ENCODE assay signal across 36 cellular contexts in the genomic region with DNA sequence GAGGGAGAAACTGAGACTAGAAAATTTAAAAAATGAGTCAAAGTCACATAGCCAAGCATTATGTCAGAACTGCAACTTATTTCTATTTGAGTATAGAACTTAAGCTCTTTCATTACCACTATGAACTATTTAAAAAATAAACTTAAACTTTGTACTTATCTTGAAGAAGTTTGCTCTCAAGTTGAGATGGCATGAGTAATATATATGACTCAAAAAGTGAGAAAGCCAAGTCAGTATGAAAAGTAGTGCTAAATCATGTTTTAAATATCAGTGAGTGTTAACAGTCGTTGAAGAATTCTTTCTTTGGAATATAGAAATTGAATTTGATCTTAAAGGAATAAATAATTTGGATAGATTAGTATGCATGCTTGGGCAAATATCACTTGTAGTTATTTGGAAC. TPM values are rescaled to one million over a fixed set of nuclear protein-coding genes. Genes with fewer than 3 reads are reported as not detected.
"Had no signal": no experiment of that assay in that cellular context is flagged by ENCODE, and none has a peak within 500 bp of the region (broad histone marks: within the 10 kb centered on the region; RNA-seq: fewer than 3 reads in every experiment).

No MANE protein-coding gene starts in this region.

- H3K4me3 Mint-ChIP-seq: activated B cell treated with CpG ODN at 0.5 μM for 24 hours; activated CD4-positive, alpha-beta memory T cell treated with anti-CD3 and anti-CD28 coated beads for 36 hours; activated CD4-positive, alpha-beta T cell treated with anti-CD3 and anti-CD28 coated beads for 36 hours; activated CD4-positive, alpha-beta T cell treated with anti-CD3 and anti-CD28 coated beads, Interleukin-2, amount 10 ng/mL, durations not matched to agents 24 days and 14 days; activated CD8-positive, alpha-beta memory T cell treated with anti-CD3 and anti-CD28 coated beads, Interleukin-2, amount 10 ng/mL, durations not matched to agents 7 days and 5 days; activated CD8-positive, alpha-beta T cell treated with anti-CD3 and anti-CD28 coated beads, Interleukin-2, amount 10 ng/mL, durations not matched to agents 7 days and 5 days; activated naive CD4-positive, alpha-beta T cell treated with anti-CD3 and anti-CD28 coated beads for 36 hours; activated naive CD4-positive, alpha-beta T cell treated with anti-CD3 and anti-CD28 coated beads, Interleukin-2, amount 50 U/mL, for 24 hours; activated naive CD8-positive, alpha-beta T cell treated with anti-CD3 and anti-CD28 coated beads for 36 hours; activated naive CD8-positive, alpha-beta T cell treated with anti-CD3 and anti-CD28 coated beads, Interleukin-2, amount 50 U/mL, for 24 hours; activated T-helper 1 cell treated with anti-CD3 and anti-CD28 coated beads, Interleukin-12 subunit alpha, Interleukin-12 subunit beta, Interleukin-2, Interleukin-4 antibody, amounts not matched to agents 30 ng/mL and 10 ng/mL and 1 ng/mL, durations not matched to agents 14 hours and 24 hours and 36 hours; brain; T-helper 1 cell treated with Interleukin-12 subunit alpha and Interleukin-12 subunit beta and Interleukin-4 antibody, amounts not matched to agents 30 μg/mL and 1 μg/mL, for 36 hours; T-helper 2 cell treated with Interferon-gamma antibody and Interleukin-4, amounts not matched to agents 5 μg/mL and 100 μg/mL, for 36 hours had no signal

- H3K27me3 ChIP-seq: breast epithelium, cardiac muscle cell, colonic mucosa, esophagus squamous epithelium, gastroesophageal sphincter, heart right ventricle had no signal

- H3K27ac Mint-ChIP-seq: activated B cell treated with CpG ODN at 0.5 μM for 24 hours; activated CD4-positive, alpha-beta memory T cell treated with anti-CD3 and anti-CD28 coated beads for 36 hours; activated CD4-positive, alpha-beta T cell treated with anti-CD3 and anti-CD28 coated beads for 36 hours; activated CD4-positive, alpha-beta T cell treated with anti-CD3 and anti-CD28 coated beads, Interleukin-2, amount 10 ng/mL, durations not matched to agents 24 days and 14 days; activated CD8-positive, alpha-beta memory T cell treated with anti-CD3 and anti-CD28 coated beads, Interleukin-2, amount 10 ng/mL, durations not matched to agents 7 days and 5 days; activated CD8-positive, alpha-beta T cell treated with anti-CD3 and anti-CD28 coated beads, Interleukin-2, amount 10 ng/mL, durations not matched to agents 7 days and 5 days; activated naive CD4-positive, alpha-beta T cell treated with anti-CD3 and anti-CD28 coated beads for 36 hours; activated naive CD4-positive, alpha-beta T cell treated with anti-CD3 and anti-CD28 coated beads, Interleukin-2, amount 50 U/mL, for 24 hours; activated naive CD8-positive, alpha-beta T cell treated with anti-CD3 and anti-CD28 coated beads for 36 hours; activated naive CD8-positive, alpha-beta T cell treated with anti-CD3 and anti-CD28 coated beads, Interleukin-2, amount 50 U/mL, for 24 hours; activated T-helper 1 cell treated with anti-CD3 and anti-CD28 coated beads, Interleukin-12 subunit alpha, Interleukin-12 subunit beta, Interleukin-2, Interleukin-4 antibody, amounts not matched to agents 30 ng/mL and 10 ng/mL and 1 ng/mL, durations not matched to agents 14 hours and 24 hours and 36 hours; activated T-helper 2 cell treated with anti-CD3 and anti-CD28 coated beads, Interferon-gamma antibody, Interleukin-2, Interleukin-4, amounts not matched to agents 10 μg/mL and 5 μg/mL and 100 μg/mL, durations not matched to agents 14 hours and 24 hours and 36 hours; brain; T-helper 1 cell treated with Interleukin-12 subunit alpha and Interleukin-12 subunit beta and Interleukin-4 antibody, amounts not matched to agents 30 μg/mL and 1 μg/mL, for 36 hours; T-helper 2 cell treated with Interferon-gamma antibody and Interleukin-4, amounts not matched to agents 5 μg/mL and 100 μg/mL, for 36 hours had no signal

- H3K9me3 ChIP-seq: colonic mucosa had no signal

- H3K36me3 ChIP-seq: breast epithelium, cardiac muscle cell, colonic mucosa, esophagus squamous epithelium, gastroesophageal sphincter, heart right ventricle, WERI-Rb-1 had no signal

- ATAC-seq: activated CD4-positive, alpha-beta T cell treated with anti-CD3 and anti-CD28 coated beads for 36 hours; activated CD4-positive, CD25-positive, alpha-beta regulatory T cell treated with anti-CD3 and anti-CD28 coated beads, Interleukin-2, amount 50 U/mL, for 24 hours; activated CD8-positive, alpha-beta memory T cell treated with anti-CD3 and anti-CD28 coated beads, Interleukin-2, amount 10 ng/mL, durations not matched to agents 7 days and 5 days; activated CD8-positive, alpha-beta T cell treated with anti-CD3 and anti-CD28 coated beads, Interleukin-2, amount 10 ng/mL, durations not matched to agents 7 days and 5 days; activated naive CD8-positive, alpha-beta T cell treated with anti-CD3 and anti-CD28 coated beads, Interleukin-2, amount 50 U/mL, for 24 hours; gastroesophageal sphincter; heart right ventricle had no signal

- H3K4me1 Mint-ChIP-seq: activated B cell treated with CpG ODN at 0.5 μM for 24 hours; activated CD4-positive, alpha-beta T cell treated with anti-CD3 and anti-CD28 coated beads for 36 hours; activated CD4-positive, alpha-beta T cell treated with anti-CD3 and anti-CD28 coated beads, Interleukin-2, amount 10 ng/mL, durations not matched to agents 24 days and 14 days; activated CD8-positive, alpha-beta memory T cell treated with anti-CD3 and anti-CD28 coated beads, Interleukin-2, amount 10 ng/mL, durations not matched to agents 7 days and 5 days; activated naive CD4-positive, alpha-beta T cell treated with anti-CD3 and anti-CD28 coated beads, Interleukin-2, amount 50 U/mL, for 24 hours; activated naive CD8-positive, alpha-beta T cell treated with anti-CD3 and anti-CD28 coated beads for 36 hours; activated naive CD8-positive, alpha-beta T cell treated with anti-CD3 and anti-CD28 coated beads, Interleukin-2, amount 50 U/mL, for 24 hours; brain had no signal

- H3K4me1 ChIP-seq: breast epithelium, colonic mucosa, esophagus squamous epithelium, gastroesophageal sphincter, heart right ventricle had no signal

- H3K36me3 Mint-ChIP-seq: activated CD4-positive, alpha-beta memory T cell treated with anti-CD3 and anti-CD28 coated beads for 36 hours; activated CD8-positive, alpha-beta memory T cell treated with anti-CD3 and anti-CD28 coated beads, Interleukin-2, amount 10 ng/mL, durations not matched to agents 7 days and 5 days; activated naive CD4-positive, alpha-beta T cell treated with anti-CD3 and anti-CD28 coated beads, Interleukin-2, amount 50 U/mL, for 24 hours; activated naive CD8-positive, alpha-beta T cell treated with anti-CD3 and anti-CD28 coated beads for 36 hours; brain had no signal

- H3K4me3 ChIP-seq: breast epithelium, cardiac muscle cell, colonic mucosa, esophagus squamous epithelium, gastroesophageal sphincter, heart right ventricle had no signal

- DNase-seq: activated B cell treated with CpG ODN at 0.5 μM for 24 hours; activated CD4-positive, alpha-beta memory T cell treated with anti-CD3 and anti-CD28 coated beads for 36 hours; activated CD4-positive, alpha-beta T cell treated with anti-CD3 and anti-CD28 coated beads for 36 hours; activated CD4-positive, alpha-beta T cell treated with anti-CD3 and anti-CD28 coated beads, Interleukin-2, amount 10 ng/mL, durations not matched to agents 24 days and 14 days; activated CD8-positive, alpha-beta memory T cell treated with anti-CD3 and anti-CD28 coated beads, Interleukin-2, amount 10 ng/mL, durations not matched to agents 7 days and 5 days; activated CD8-positive, alpha-beta memory T cell treated with anti-CD3 and anti-CD28 coated beads, Interleukin-2, amount 50 U/mL, for 4 hours; activated CD8-positive, alpha-beta T cell treated with anti-CD3 and anti-CD28 coated beads, Interleukin-2, amount 10 ng/mL, durations not matched to agents 7 days and 5 days; activated effector memory CD4-positive, alpha-beta T cell treated with anti-CD3 and anti-CD28 coated beads, Interleukin-2, amount 50 U/mL, for 16 hours; activated naive CD4-positive, alpha-beta T cell treated with anti-CD3 and anti-CD28 coated beads for 36 hours; activated naive CD8-positive, alpha-beta T cell treated with anti-CD3 and anti-CD28 coated beads for 36 hours; activated naive CD8-positive, alpha-beta T cell treated with anti-CD3 and anti-CD28 coated beads, Interleukin-2, amount 50 U/mL, for 24 hours; activated T-cell treated with anti-CD3 and anti-CD28 coated beads, Interleukin-2, amount 50 U/mL, for 1 hour; activated T-cell treated with anti-CD3 and anti-CD28 coated beads, Interleukin-2, amount 50 U/mL, for 48 hours; central memory CD4-positive, alpha-beta T cell; cerebellar nuclear complex; colonic mucosa; effector CD8-positive, alpha-beta T cell; esophagus squamous epithelium; foreskin melanocyte; heart right ventricle; hippocampal formation; T1000; WERI-Rb-1 had no signal

RNA-seq across cellular contexts. Expression of a gene that starts 36.3 kb away (rescaled TPM):
- total RNA-seq: activated B cell treated with CpG ODN at 0.5 μM for 24 hours; activated CD4-positive, alpha-beta memory T cell treated with anti-CD3 and anti-CD28 coated beads for 36 hours; activated CD4-positive, alpha-beta T cell treated with anti-CD3 and anti-CD28 coated beads for 36 hours; activated CD4-positive, alpha-beta T cell treated with anti-CD3 and anti-CD28 coated beads, Interleukin-2, amount 10 ng/mL, durations not matched to agents 24 days and 14 days; activated CD8-positive, alpha-beta memory T cell treated with anti-CD3 and anti-CD28 coated beads for 36 hours; activated CD8-positive, alpha-beta memory T cell treated with anti-CD3 and anti-CD28 coated beads, Interleukin-2, amount 10 ng/mL, durations not matched to agents 7 days and 5 days; activated CD8-positive, alpha-beta T cell treated with anti-CD3 and anti-CD28 coated beads, Interleukin-2, amount 10 ng/mL, durations not matched to agents 7 days and 5 days; activated naive CD4-positive, alpha-beta T cell treated with anti-CD3 and anti-CD28 coated beads for 36 hours; activated naive CD8-positive, alpha-beta T cell treated with anti-CD3 and anti-CD28 coated beads for 36 hours; activated T-helper 1 cell treated with anti-CD3 and anti-CD28 coated beads, Interleukin-12 subunit alpha, Interleukin-12 subunit beta, Interleukin-2, Interleukin-4 antibody, amounts not matched to agents 30 ng/mL and 10 ng/mL and 1 ng/mL, durations not matched to agents 14 hours and 24 hours and 36 hours; activated T-helper 2 cell treated with anti-CD3 and anti-CD28 coated beads, Interferon-gamma antibody, Interleukin-2, Interleukin-4, amounts not matched to agents 10 μg/mL and 5 μg/mL and 100 μg/mL, durations not matched to agents 14 hours and 24 hours and 36 hours; breast epithelium; dermis microvascular lymphatic vessel endothelial cell; endothelial cell of umbilical vein had no signal
